In the genomic region with DNA sequence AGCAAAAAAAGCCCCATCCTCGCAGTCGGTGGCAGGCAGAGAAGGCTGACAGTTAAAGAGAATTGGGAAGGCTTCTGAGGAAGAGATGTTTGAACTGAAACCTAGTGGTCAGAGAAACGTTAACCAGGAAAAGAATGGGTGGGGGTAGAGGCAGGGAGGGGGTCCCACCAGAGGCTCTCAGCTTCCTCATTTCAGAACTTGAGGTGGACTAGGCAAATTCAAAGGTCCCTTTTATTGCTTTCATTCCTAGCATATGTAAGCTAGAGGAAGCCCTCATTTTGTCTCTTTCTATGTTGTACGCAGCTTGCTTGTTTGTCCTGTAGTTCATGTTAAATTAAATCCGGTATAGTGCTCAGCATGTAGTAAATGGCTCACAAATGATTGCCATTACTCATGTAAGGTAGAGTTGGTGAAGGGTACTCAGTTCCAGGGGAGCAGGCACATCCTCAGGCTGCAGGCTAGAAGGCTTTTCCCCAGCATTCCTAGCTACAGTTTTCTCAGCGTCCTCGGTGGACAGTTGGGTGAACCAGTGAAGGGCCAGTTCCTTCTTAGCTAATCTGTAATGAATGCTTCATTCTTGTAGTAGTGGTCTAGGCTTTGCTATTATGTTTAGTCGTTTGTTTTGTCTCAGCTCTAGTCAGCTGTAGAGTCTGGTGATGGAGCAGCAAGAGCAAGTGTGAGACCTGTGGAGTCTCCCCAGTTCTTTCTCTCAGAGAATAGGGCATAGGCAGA, we compare ENCODE assay signal across 8 cellular contexts. TPM values are rescaled to one million over a fixed set of nuclear protein-coding genes. Genes with fewer than 3 reads are reported as not detected.
DNase-seq lines count a peak whose midpoint lies in the region; ATAC-seq and TF ChIP-seq lines count a peak whose summit lies in the region.

No MANE protein-coding gene starts in this region.

- DNase-seq in Kasumi-1 (lab: John Stamatoyannopoulos, UW), result peak; percentile 87 to 88
- DNase-seq in left kidney (ENCODE audit: low read depth, low spot score), result peak; percentile 17
- DNase-seq in stimulated activated CD4-positive, alpha-beta T cell treated with anti-CD3 and anti-CD28 coated beads, Interleukin-12 subunit alpha, Interleukin-12 subunit beta, amount 100 ng/mL, for 4 hours, result no peak
- no peak for DNase-seq in COLO668 (lab: John Stamatoyannopoulos, UW; ENCODE audit: unreplicated experiment)
- DNase-seq in smooth muscle cell (lab: John Stamatoyannopoulos, UW; ENCODE audit: unreplicated experiment), result no peak
- no peak for DNase-seq in breast epithelium (ENCODE audit: low spot score in 2 of 2)

- H3K9me3 ChIP-seq in smooth muscle cell (replicated peaks; ENCODE audit: low read depth) (no peaks in the 10 kb centered on the region), breast epithelium (no peaks in the 10 kb centered on the region)

- no peak for TF ChIP-seq POLR2A in breast epithelium (IDR thresholded peaks at IDR 0.05)

- no peak overlapping the region for H3K27ac ChIP-seq in smooth muscle cell (ENCODE audit: low read depth)
- no peak overlapping the region for H3K27ac ChIP-seq in breast epithelium

- ATAC-seq in GM18519 (IDR thresholded peaks at IDR 0.05; ENCODE audit: low FRiP score, unreplicated experiment) (peak; percentile 53), GM21737 (IDR thresholded peaks at IDR 0.05; ENCODE audit: unreplicated experiment) (peak; percentile 66)

- TF ChIP-seq CTCF in smooth muscle cell (IDR thresholded peaks at IDR 0.05; ENCODE audit: borderline replicate concordance, insufficient read depth, poor library complexity, severe bottlenecking), result no peak
- no peak for TF ChIP-seq CTCF in breast epithelium (IDR thresholded peaks at IDR 0.05)

- H3K4me1 ChIP-seq in smooth muscle cell (ENCODE audit: low read depth), result peaks cover 14% of the 10 kb centered on the region
- H3K4me1 ChIP-seq in breast epithelium, result peaks cover 0 to 14% of the 10 kb centered on the region in 2 donors

- H3K4me3 ChIP-seq in smooth muscle cell (no peak overlapping the region), breast epithelium (no peak overlapping the region)

- H2AFZ ChIP-seq in smooth muscle cell (ENCODE audit: low read depth), result no peak overlapping the region

- H3K27me3 ChIP-seq in smooth muscle cell (ENCODE audit: low read depth) (no peaks in the 10 kb centered on the region), breast epithelium (no peaks in the 10 kb centered on the region)

- H3K36me3 ChIP-seq in smooth muscle cell (ENCODE audit: low read depth) (no peaks in the 10 kb centered on the region), breast epithelium (no peaks in the 10 kb centered on the region)

- H3K4me2 ChIP-seq in smooth muscle cell, result no peak overlapping the region

- H3K9ac ChIP-seq in smooth muscle cell (ENCODE audit: low read depth), result no peak overlapping the region

- H4K20me1 ChIP-seq in smooth muscle cell (ENCODE audit: low read depth), result peaks cover 66% of the 10 kb centered on the region

- intact Hi-C loops in breast epithelium (cut with DNase I; ENCODE audit: low total_unique reads), result no loop called here

- H3K79me2 ChIP-seq in smooth muscle cell (ENCODE audit: low read depth), result peaks cover 3% of the 10 kb centered on the region

- WGBS in smooth muscle cell (ENCODE audit: low lambda C conversion rate), result 81% methylated on average over 8 of the region's 8 CpGs

- H3F3A ChIP-seq in smooth muscle cell (ENCODE audit: low read depth), result peaks cover 3% of the 10 kb centered on the region

RNA-seq across cellular contexts. Expression of a gene that starts 58.6 kb away (rescaled TPM):
- total RNA-seq in smooth muscle cell (20.2 and 22.6 TPM in 2 replicates), breast epithelium (10 to 100 TPM; 43.3 to 73.0 (median 48.9) TPM)
- polyA plus RNA-seq in smooth muscle cell, result 12.9 and 18.1 TPM in 2 replicates

Comparison
In these comparisons a context has a peak if more than half of its experiments do, and no peak if none do; other contexts are left out.
1. DNase-seq: peak in Kasumi-1 (2 of 2) and left kidney (single experiment); none in stimulated activated CD4-positive, alpha-beta T cell treated with anti-CD3 and anti-CD28 coated beads, Interleukin-12 subunit alpha, Interleukin-12 subunit beta, amount 100 ng/mL, for 4 hours (single experiment), COLO668 (single experiment), smooth muscle cell (single experiment) and breast epithelium (0 of 2).